8 cellular contexts compared by ENCODE assay signal in the genomic region with DNA sequence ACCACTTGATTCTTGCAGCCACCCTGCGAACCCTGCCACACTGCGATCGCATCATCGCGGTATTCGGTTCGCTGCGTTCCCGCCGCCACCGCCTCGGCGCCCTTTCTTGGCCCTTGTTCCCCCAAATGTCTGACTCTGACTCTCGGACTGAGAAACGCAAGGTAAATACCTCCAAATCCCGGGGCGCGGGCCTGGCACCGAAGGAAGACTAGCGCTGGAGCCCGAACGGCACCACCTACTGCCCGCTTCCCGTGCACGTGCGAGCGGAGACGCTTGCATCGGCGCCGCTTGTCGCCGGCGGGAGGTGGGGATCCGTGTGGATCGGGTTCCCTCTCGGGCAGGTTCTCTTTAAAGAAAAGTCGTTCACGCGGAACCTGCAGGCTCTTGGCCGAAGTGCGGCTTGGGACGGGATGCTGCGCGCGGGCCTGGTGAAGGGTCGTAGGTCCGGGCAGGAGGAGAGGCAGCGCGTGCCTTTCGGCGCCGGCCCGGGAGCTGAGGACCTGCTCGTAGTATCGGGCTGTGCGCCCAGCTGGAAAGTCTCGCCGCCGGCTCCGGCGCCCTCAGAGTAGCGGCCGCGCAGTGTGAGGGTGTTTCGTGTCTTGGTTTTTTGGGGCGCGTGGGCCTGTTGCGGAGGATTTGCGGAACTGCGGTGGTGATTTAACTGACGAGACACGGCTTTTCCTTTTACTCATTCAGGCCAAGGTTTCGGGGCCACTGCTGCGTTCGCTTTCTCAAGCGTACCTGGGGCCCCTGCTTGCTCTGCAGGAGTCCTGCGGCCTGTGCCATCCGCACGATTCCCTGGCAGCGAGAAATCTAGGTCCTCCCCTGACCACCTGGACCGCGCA. TPM values are rescaled to one million over a fixed set of nuclear protein-coding genes. Genes with fewer than 3 reads are reported as not detected.
DNase-seq lines count a peak whose midpoint lies in the region; ATAC-seq, FAIRE-seq and TF ChIP-seq lines count a peak whose summit lies in the region.

No MANE protein-coding gene starts in this region.

- peaks cover 19% of the 10 kb centered on the region for H3K36me3 ChIP-seq in SU-DHL-6 (ENCODE audit: low read length)
- H3K36me3 ChIP-seq in K562 (ENCODE audit: control insufficient read depth, insufficient read depth, low read length), result peaks cover 26% of the 10 kb centered on the region

- no peaks in the 10 kb centered on the region for H3F3A ChIP-seq in SU-DHL-6 (ENCODE audit: insufficient read depth)

- POLR2A ChIA-PET in K562 (lab: Yijun Ruan, JAX), result interaction anchor here (0.6 to 1.6 kb wide), 14 partner anchors 8 to 579 kb away, joined by 3 to 7 read pairs (median 4); no protein-coding TSS in a partner anchor

- peak overlapping the region; percentile 80 for H3K27ac ChIP-seq in SU-DHL-6 (ENCODE audit: low read depth, low read length)
- H3K27ac ChIP-seq in K562 (ENCODE audit: extremely low read depth, low read depth, low read length), result peak overlapping the region; percentile 81

- WGBS in K562 (ENCODE audit: insufficient coverage, low coverage, missing lambda C conversion rate), result 1% methylated on average over 73 of the region's 83 CpGs

- peaks cover 7% of the 10 kb centered on the region for H3K36me3 Mint-ChIP-seq in IgD-negative memory B cell

- H3K9me3 ChIP-seq in SU-DHL-6 (ENCODE audit: insufficient read depth, low read length) (no peaks in the 10 kb centered on the region), K562 (replicated peaks; ENCODE audit: control insufficient read depth, insufficient read depth, low read depth, low read length) (no peaks in the 10 kb centered on the region)

- H4K20me1 ChIP-seq in SU-DHL-6 (ENCODE audit: low read depth, low read length) (peaks cover 4% of the 10 kb centered on the region; the same call in 1 of the 2 replicates), K562 (replicated peaks; ENCODE audit: control insufficient read depth, insufficient read depth, low read length) (peaks cover 10% of the 10 kb centered on the region)

- no peaks in the 10 kb centered on the region for H3K9me2 ChIP-seq in SU-DHL-6 (replicated peaks; ENCODE audit: insufficient read depth, low read length)

- peaks cover 4 to 40% of the 10 kb centered on the region in 2 experiments; a peak in 4 of 5 replicates for H3K4me1 ChIP-seq in K562 (replicated peaks in 1 of 2; ENCODE audit: control insufficient read depth in 2 of 2, insufficient read depth in 2 of 2, low read length in 2 of 2)

- H3K9ac ChIP-seq in SU-DHL-6 (ENCODE audit: low read length) (peak overlapping the region; percentile 86), K562 (ENCODE audit: insufficient read depth in 1 of 2, low read depth in 2 of 2, low read length in 2 of 2) (peak overlapping the region; percentile 62 to 97)

- ATAC-seq in K562, result peak; percentile 24
- ATAC-seq in GM19328 (IDR thresholded peaks at IDR 0.05; ENCODE audit: unreplicated experiment), result no peak

- peak overlapping the region; percentile 94 to 98 (median 98) for H3K4me3 Mint-ChIP-seq in IgD-negative memory B cell

- TF ChIP-seq EP300 in K562 (IDR thresholded peaks at IDR 0.05; ENCODE audit: low read length), result no peak

- CTCF ChIA-PET in K562 (lab: Yijun Ruan, JAX; ENCODE audit: low intra/inter-chr PET ratio), result no interaction called here

- peak overlapping the region; percentile 90 to 92 (median 91) for H3K27ac Mint-ChIP-seq in IgD-negative memory B cell

- H3K4me3 ChIP-seq in GM12864 (ENCODE audit: low read depth, low read length), result peak overlapping the region; percentile 78
- peak overlapping the region; percentile 91 for H3K4me3 ChIP-seq in SU-DHL-6 (ENCODE audit: insufficient read depth, low read length, poor library complexity, severe bottlenecking)
- peak overlapping the region; percentile 62 for H3K4me3 ChIP-seq in K562

- no peaks in the 10 kb centered on the region for H3K9me1 ChIP-seq in K562 (ENCODE audit: control insufficient read depth, insufficient read depth, low read length)

- TF ChIP-seq POLR2A in K562 (conservative IDR thresholded peaks at IDR 0.05), result no peak

- TF ChIP-seq CTCF in GM12864 (IDR thresholded peaks at IDR 0.05; ENCODE audit: low read depth, low read length, missing control alignments) (no peak), SU-DHL-6 (IDR thresholded peaks at IDR 0.05; ENCODE audit: insufficient read depth, low read length, poor library complexity, severe bottlenecking) (no peak), K562 (IDR thresholded peaks at IDR 0.05 in 2 of 3, conservative IDR thresholded peaks at IDR 0.05 in 1 of 3; ENCODE audit: insufficient read depth in 2 of 3, low read depth in 1 of 3, low read length in 3 of 3) (no peak)

- TF ChIP-seq RAD21 in K562 (CRISPR knock-in tag; conservative IDR thresholded peaks at IDR 0.05 in 1 of 2, IDR thresholded peaks at IDR 0.05 in 1 of 2), result no peak

- intact Hi-C loops in K562 (cut with micrococcal nuclease), result no loop called here

- in situ Hi-C loops in K562 (cut with MboI), result no loop called here

- H2AFZ ChIP-seq in SU-DHL-6 (ENCODE audit: low read depth, low read length, severe bottlenecking) (peak overlapping the region; percentile 36), K562 (ENCODE audit: low read depth, low read length) (peak overlapping the region; percentile 74)

- no peak for DNase-seq in GM12864 (ENCODE audit: low read depth)
- peak; percentile 46 to 57 (median 49) for DNase-seq in K562 (ENCODE audit: extremely low read depth in 1 of 4, low spot score in 3 of 4)
- DNase-seq in iris pigment epithelial cell (ENCODE audit: low read depth), result peak; percentile 48
- DNase-seq in stimulated activated CD4-positive, alpha-beta T cell treated with anti-CD3 and anti-CD28 coated beads, Interleukin-12 subunit alpha, Interleukin-12 subunit beta, amount 100 ng/mL, for 48 hours (ENCODE audit: low read depth in 2 of 3, low spot score in 1 of 3), result peak; percentile 24 to 39 (median 31)
- no peak for DNase-seq in cortex of kidney (lab: John Stamatoyannopoulos, UW)

- BruUV-seq in K562 (replicated peaks; lab: Mats Ljungman, UMichigan), result TSS peak; percentile 39

- peaks cover 30 to 46% (median 33%) of the 10 kb centered on the region in 3 donors for H3K4me1 Mint-ChIP-seq in IgD-negative memory B cell

- peaks cover 36% of the 10 kb centered on the region for H3K27me3 Mint-ChIP-seq in IgD-negative memory B cell

- H3K79me2 ChIP-seq in SU-DHL-6 (ENCODE audit: insufficient read depth, low read length) (peaks cover 39% of the 10 kb centered on the region), K562 (ENCODE audit: control insufficient read depth, insufficient read depth, low read length) (peaks cover 49% of the 10 kb centered on the region)

- peak; percentile 58 for FAIRE-seq in K562 (lab: Jason Lieb, UNC)

- H3K9me3 Mint-ChIP-seq in IgD-negative memory B cell, result no peaks in the 10 kb centered on the region

- peak overlapping the region; percentile 63 for H3K4me2 ChIP-seq in SU-DHL-6 (ENCODE audit: low read depth, low read length, poor library complexity, severe bottlenecking)
- H3K4me2 ChIP-seq in K562 (ENCODE audit: insufficient read depth, low read length), result peak overlapping the region; percentile 86

- H3K27me3 ChIP-seq in SU-DHL-6 (ENCODE audit: low read length) (no peaks in the 10 kb centered on the region), K562 (ENCODE audit: control insufficient read depth in 2 of 2, insufficient read depth in 2 of 2, low read length in 2 of 2) (no peaks in the 10 kb centered on the region)

TF ChIP-seq in K562, 482 proteins besides CTCF, POLR2A, EP300 and RAD21 (continues in another document):
- TF ChIP-seq SP2 (IDR thresholded peaks at IDR 0.05; ENCODE audit: extremely low read depth, low read depth, low read length, poor library complexity, severe bottlenecking) (no peak), NCOA4 (IDR thresholded peaks at IDR 0.05; ENCODE audit: partially characterized antibody) (no peak)

RNA-seq across cellular contexts. Expression of a gene that starts 0.5 kb away (rescaled TPM):
- 22.3 TPM for polyA plus RNA-seq in IgD-negative memory B cell
- total RNA-seq in K562 (2011; cell fraction: chromatin; rRNA removed; ENCODE audit: low replicate concordance), result 12.1 and 19.1 TPM in 2 replicates
- total RNA-seq in K562 (2011; cell fraction: nucleolus; rRNA removed), result 6.2 and 6.7 TPM in 2 replicates
- total RNA-seq in K562 (2011; cell fraction: nucleoplasm; rRNA removed), result 13.1 and 30.2 TPM in 2 replicates
- total RNA-seq in K562 (2014; rRNA removed), result 4.5 and 6.4 TPM in 2 replicates
- total RNA-seq in K562 (2014; rRNA removed; fragmentation: Illumina TruSeq; extraction: Trizol), result 5.0 TPM in 2 replicates
- 6.1 and 7.2 TPM in 2 replicates for total RNA-seq in K562 (2015; rRNA removed; fragmentation: Illumina TruSeq; extraction: Trizol)
- total RNA-seq in K562 (2021), result 16.1 and 18.8 TPM in 2 replicates
- polyA plus RNA-seq in K562 (2011; rRNA removed), result 3.1 and 6.4 TPM in 2 replicates
- polyA plus RNA-seq in K562 (2011; cell fraction: cytosol; rRNA removed), result 4.7 and 6.0 TPM in 2 replicates
- polyA plus RNA-seq in K562 (2011; cell fraction: nucleus; rRNA removed), result 8.6 and 12.0 TPM in 2 replicates
- 11.4 TPM in 2 replicates for polyA plus RNA-seq in K562 (2012)
- 15.3 and 16.5 TPM in 2 replicates for polyA plus RNA-seq in K562 (2014; fragmentation: Illumina TruSeq; extraction: Trizol)
- polyA plus RNA-seq in K562 (2014; fragmentation: Nextera tagmentation; extraction: Ambion mirVana), result 1 to 10 TPM; 2.2 to 2.5 TPM
- 8.1 and 8.8 TPM in 2 replicates for polyA plus RNA-seq in K562 (2014; rRNA removed)
- 3.4 and 6.3 TPM in 2 replicates for polyA minus RNA-seq in K562 (2011; rRNA and poly(A)+ RNA removed)
- polyA minus RNA-seq in K562 (2011; cell fraction: cytosol; rRNA and poly(A)+ RNA removed), result 6.0 and 9.8 TPM in 2 replicates
- 6.9 and 13.4 TPM in 2 replicates for polyA minus RNA-seq in K562 (2011; cell fraction: nucleus; rRNA and poly(A)+ RNA removed)

Comparison
In these comparisons a context has a peak if more than half of its experiments do, and no peak if none do; other contexts are left out.
1. DNase-seq: peak in K562 (4 of 4), iris pigment epithelial cell (single experiment) and stimulated activated CD4-positive, alpha-beta T cell treated with anti-CD3 and anti-CD28 coated beads, Interleukin-12 subunit alpha, Interleukin-12 subunit beta, amount 100 ng/mL, for 48 hours (3 of 3); none in GM12864 (single experiment) and cortex of kidney (single experiment).
2. Peak in every context shown above with its lines, with median percentiles within 50 percentile points of each other: H3K4me3 ChIP-seq.